ENCODE assay signal across 2 cellular contexts in genomic region chr1:199799116-199799515, GRCh38.
TF ChIP-seq lines count a peak whose summit lies in the region.

No MANE protein-coding gene starts in this region.

TF ChIP-seq in HCT116, 20 proteins besides CTCF, POLR2A, EP300 and RAD21 (continued from another document):
- TF ChIP-seq ATF3 (IDR thresholded peaks at IDR 0.05) (no peak), FOSL1 (IDR thresholded peaks at IDR 0.05; ENCODE audit: low read depth) (no peak), ELF1 (IDR thresholded peaks at IDR 0.05; ENCODE audit: borderline replicate concordance, low read depth) (no peak), ZNF274 (IDR thresholded peaks at IDR 0.05; ENCODE audit: low read depth, low read length) (no peak), YY1 (IDR thresholded peaks at IDR 0.05; ENCODE audit: extremely low read depth, insufficient replicate concordance, low read depth, low read length) (no peak), CEBPB (IDR thresholded peaks at IDR 0.05; ENCODE audit: low read depth) (no peak), SIN3A (IDR thresholded peaks at IDR 0.05; ENCODE audit: low read depth) (no peak)
- TF ChIP-seq, protein P1, sequence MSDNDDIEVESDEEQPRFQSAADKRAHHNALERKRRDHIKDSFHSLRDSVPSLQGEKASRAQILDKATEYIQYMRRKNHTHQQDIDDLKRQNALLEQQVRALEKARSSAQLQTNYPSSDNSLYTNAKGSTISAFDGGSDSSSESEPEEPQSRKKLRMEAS (IDR thresholded peaks at IDR 0.05): no peak

TF ChIP-seq in WTC11, 78 proteins besides CTCF, POLR2A, EP300 and RAD21 (continued from another document):
- no peak for TF ChIP-seq ERG (CRISPR knock-in tag; IDR thresholded peaks at IDR 0.05)
- no peak for TF ChIP-seq SOX15 (CRISPR knock-in tag; IDR thresholded peaks at IDR 0.05)
- no peak for TF ChIP-seq TP53 (CRISPR knock-in tag; IDR thresholded peaks at IDR 0.05)
- TF ChIP-seq FOXP1 (CRISPR knock-in tag; IDR thresholded peaks at IDR 0.05; ENCODE audit: borderline replicate concordance): no peak
- no peak for TF ChIP-seq ESRRA (CRISPR knock-in tag; IDR thresholded peaks at IDR 0.05; ENCODE audit: borderline replicate concordance)
- no peak for TF ChIP-seq NR2C2 (CRISPR knock-in tag; IDR thresholded peaks at IDR 0.05)
- TF ChIP-seq RELA (CRISPR knock-in tag; IDR thresholded peaks at IDR 0.05; ENCODE audit: borderline replicate concordance): no peak
TF ChIP-seq in WTC11: peak in this region for 0.
